Comparison of ENCODE assay signal across 8 cellular contexts in genomic region chr5:178625679-178626483, GRCh38. TPM values are rescaled to one million over a fixed set of nuclear protein-coding genes. Genes with fewer than 3 reads are reported as not detected.
DNase-seq lines count a peak whose midpoint lies in the region; ATAC-seq and TF ChIP-seq lines count a peak whose summit lies in the region.

No MANE protein-coding gene starts in this region.

- peaks cover 24% of the 10 kb centered on the region for H3K4me1 ChIP-seq in OCI-LY7 (ENCODE audit: insufficient read depth, low read length, poor library complexity, severe bottlenecking)
- peaks cover 14 to 16% of the 10 kb centered on the region in 2 donors for H3K4me1 ChIP-seq in duodenal mucosa (ENCODE audit: control insufficient read depth in 1 of 2, insufficient read depth in 2 of 2, low read length in 2 of 2)
- H3K4me1 ChIP-seq in mucosa of rectum (ENCODE audit: control insufficient read depth in 2 of 2, insufficient read depth in 2 of 2, low read length in 2 of 2) = peaks cover 15 to 19% of the 10 kb centered on the region in 2 donors

- TF ChIP-seq CTCF in OCI-LY7 (conservative IDR thresholded peaks at IDR 0.05; ENCODE audit: low read length) = no peak

- CTCF ChIA-PET in OCI-LY7 (lab: Charles Lee; ENCODE audit: unreplicated experiment) = no interaction called here

- intact Hi-C loops in OCI-LY7 (cut with micrococcal nuclease; ENCODE audit: unreplicated experiment) = loop anchor here (2.0 to 10.0 kb wide), 3 partner anchors 106 to 925 kb away; partner anchors contain the start of genes PHYKPL, RUFY1 and ZNF354A

- peaks cover 32% of the 10 kb centered on the region for H3K4me1 Mint-ChIP-seq in activated T-cell treated with anti-CD3 and anti-CD28 coated beads, Interleukin-2, amount 50 U/mL, for 72 hours (ENCODE audit: low read depth)

- H3K27me3 Mint-ChIP-seq in activated T-cell treated with anti-CD3 and anti-CD28 coated beads, Interleukin-2, amount 50 U/mL, for 72 hours (ENCODE audit: low read depth) = no peaks in the 10 kb centered on the region

- H3K9me3 ChIP-seq in OCI-LY7 (ENCODE audit: low read length) (peaks cover 4% of the 10 kb centered on the region; the same call in 1 of the 2 replicates), duodenal mucosa (ENCODE audit: control insufficient read depth in 1 of 2, low read length in 2 of 2) (no peaks in the 10 kb centered on the region), mucosa of rectum (ENCODE audit: control insufficient read depth in 2 of 2, low read length in 2 of 2) (no peaks in the 10 kb centered on the region)

- H3K36me3 ChIP-seq in OCI-LY7 (ENCODE audit: insufficient read depth, low read length) (peaks cover 24% of the 10 kb centered on the region), duodenal mucosa (ENCODE audit: control insufficient read depth in 1 of 2, insufficient read depth in 2 of 2, low read length in 2 of 2) (peaks cover 6 to 22% of the 10 kb centered on the region in 2 donors), mucosa of rectum (ENCODE audit: control insufficient read depth in 2 of 2, insufficient read depth in 2 of 2, low read length in 2 of 2) (peaks cover 18 to 20% of the 10 kb centered on the region in 2 donors)

- BruUV-seq in OCI-LY7 (replicated peaks; lab: Mats Ljungman, UMichigan) = no TSS peak

- peaks cover 44% of the 10 kb centered on the region for H3K79me2 ChIP-seq in OCI-LY7 (ENCODE audit: insufficient read depth, low read depth, low read length)

- peak overlapping the region; percentile 91 for H3K4me2 ChIP-seq in OCI-LY7 (ENCODE audit: low read length)

- ATAC-seq in activated T-cell treated with anti-CD3 and anti-CD28 coated beads, Interleukin-2, amount 50 U/mL, for 72 hours (replicated peaks in 1 of 2) = peak; percentile 14 to 46
- ATAC-seq in HG02870 (IDR thresholded peaks at IDR 0.05; ENCODE audit: unreplicated experiment) = peak; percentile 6

- peak overlapping the region; percentile 98 to 99 for H3K4me3 Mint-ChIP-seq in activated T-cell treated with anti-CD3 and anti-CD28 coated beads, Interleukin-2, amount 50 U/mL, for 72 hours

- H3K36me3 Mint-ChIP-seq in activated T-cell treated with anti-CD3 and anti-CD28 coated beads, Interleukin-2, amount 50 U/mL, for 72 hours (ENCODE audit: insufficient read depth in 2 of 2) = peaks cover 15 to 17% of the 10 kb centered on the region in 2 donors

- H3K27me3 ChIP-seq in duodenal mucosa (ENCODE audit: control insufficient read depth in 1 of 2, insufficient read depth in 2 of 2, low read length in 2 of 2) (no peaks in the 10 kb centered on the region), mucosa of rectum (ENCODE audit: control insufficient read depth in 2 of 2, insufficient read depth in 2 of 2, low read length in 2 of 2) (no peaks in the 10 kb centered on the region)

- H3K9me2 ChIP-seq in OCI-LY7 (ENCODE audit: insufficient read depth, low read length) = no peaks in the 10 kb centered on the region

- H3K27ac Mint-ChIP-seq in activated T-cell treated with anti-CD3 and anti-CD28 coated beads, Interleukin-2, amount 50 U/mL, for 72 hours = peak overlapping the region; percentile 99

- H2AFZ ChIP-seq in OCI-LY7 (ENCODE audit: low read length) = peak overlapping the region; percentile 66; the same call in 1 of the 2 replicates

- H4K20me1 ChIP-seq in OCI-LY7 (ENCODE audit: insufficient read depth, low read length) = 0 out of 2 replicates have a peak, but pooled peaks cover 12% of the 10 kb centered on the region

- POLR2A ChIA-PET in OCI-LY7 (lab: Charles Lee) = interaction anchor here (2.5 to 5.9 kb wide), 2 partner anchors 11 to 13 kb away, joined by 9 to 31 read pairs; no protein-coding TSS in a partner anchor

- no peak for DNase-seq in activated T-cell treated with anti-CD3 and anti-CD28 coated beads, Interleukin-2, amount 50 U/mL, for 72 hours
- no peak for DNase-seq in activated T-cell treated with anti-CD3 and anti-CD28 coated beads, Interleukin-2, amount 50 U/mL, for 1 hour
- DNase-seq in OCI-LY7 (ENCODE audit: low spot score) (peak; percentile 43), COLO829 (ENCODE audit: low spot score) (no peak), COR-L47 (lab: John Stamatoyannopoulos, UW) (no peak)

- H3K9me3 Mint-ChIP-seq in activated T-cell treated with anti-CD3 and anti-CD28 coated beads, Interleukin-2, amount 50 U/mL, for 72 hours = peaks cover 1 to 3% of the 10 kb centered on the region in 2 donors

- H3K4me3 ChIP-seq in OCI-LY7 (ENCODE audit: low read depth, low read length, poor library complexity, severe bottlenecking) (peak overlapping the region; percentile 94), duodenal mucosa (ENCODE audit: low read depth in 1 of 2, low read length in 2 of 2) (peak overlapping the region; percentile 95 to 99), mucosa of rectum (ENCODE audit: low read length in 2 of 2) (peak overlapping the region; percentile 78 to 88)

- H3K9ac ChIP-seq in duodenal mucosa (ENCODE audit: low read depth in 1 of 2, low read length in 2 of 2) (peak overlapping the region; percentile 99), mucosa of rectum (ENCODE audit: low read depth in 1 of 2, low read length in 2 of 2) (peak overlapping the region; percentile 97)

- H3K27ac ChIP-seq in OCI-LY7 (ENCODE audit: low read depth, low read length, poor library complexity, severe bottlenecking) (peak overlapping the region; percentile 77), duodenal mucosa (ENCODE audit: low read depth, low read length) (peak overlapping the region; percentile 95), mucosa of rectum (ENCODE audit: low read depth in 2 of 2, low read length in 2 of 2) (peak overlapping the region; percentile 95 to 97)

RNA-seq across cellular contexts. Expression of gene CLK4, which starts 1.0 kb away (rescaled TPM):
- 10 to 100 TPM; 34.0 to 35.2 TPM for total RNA-seq in activated T-cell treated with anti-CD3 and anti-CD28 coated beads, Interleukin-2, amount 50 U/mL, for 72 hours
- total RNA-seq in OCI-LY7 (2014; rRNA removed; shearing (Covaris generic)) = 31.8 and 37.4 TPM in 2 replicates
- 32.6 and 40.1 TPM in 2 replicates for total RNA-seq in OCI-LY7 (2022)

RNA-seq across cellular contexts. Expression of gene COL23A1, which starts 35.7 kb away (rescaled TPM):
- under 1 TPM; 0.44 to 0.86 TPM for total RNA-seq in activated T-cell treated with anti-CD3 and anti-CD28 coated beads, Interleukin-2, amount 50 U/mL, for 72 hours
- not detected in 2 replicates for total RNA-seq in OCI-LY7 (2014; rRNA removed; shearing (Covaris generic))
- total RNA-seq in OCI-LY7 (2022) = 0.53 TPM in 1 of 2 replicates, not detected in the other
